8 cellular contexts compared by ENCODE assay signal in the genomic region with DNA sequence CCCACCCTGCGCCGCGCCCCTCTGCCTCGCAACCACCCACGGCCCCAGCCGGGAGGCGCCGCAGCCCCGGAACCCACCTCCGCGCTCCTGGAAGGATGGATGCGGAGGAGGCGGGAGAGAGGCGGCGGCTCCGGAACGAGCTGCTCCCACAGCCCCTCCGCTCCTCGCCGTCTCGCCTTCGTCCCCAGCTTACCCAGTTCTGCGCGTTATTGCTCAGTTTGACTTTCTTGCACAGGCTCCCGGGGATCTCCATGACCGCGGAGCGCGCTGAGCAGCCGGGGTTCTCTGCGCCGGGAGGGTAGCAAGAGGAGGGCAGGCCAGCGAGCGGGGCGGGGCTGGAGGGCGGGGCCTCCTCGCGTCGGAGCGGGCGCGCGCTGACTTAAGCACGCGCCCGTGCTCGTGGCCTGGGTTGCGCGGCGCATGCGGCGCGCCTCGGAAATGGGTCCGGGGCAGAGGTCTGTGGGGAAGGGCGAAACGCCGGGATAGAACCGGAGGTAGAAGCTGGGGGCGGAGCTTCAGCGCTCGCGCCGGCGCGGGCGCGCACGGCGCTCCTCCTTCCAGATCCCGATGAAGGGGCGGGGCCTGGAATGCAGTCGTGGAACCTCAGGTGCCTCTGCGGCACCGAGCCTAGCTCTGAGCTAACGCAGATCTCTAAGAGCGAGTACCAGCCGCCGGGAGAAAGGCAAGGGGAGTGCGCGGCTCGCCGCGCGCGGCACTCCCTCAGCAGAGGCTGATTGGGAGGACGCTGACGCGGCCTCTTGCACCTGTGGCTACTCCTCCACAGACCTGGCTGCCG. TPM values are rescaled to one million over a fixed set of nuclear protein-coding genes. Genes with fewer than 3 reads are reported as not detected.
DNase-seq lines count a peak whose midpoint lies in the region; ATAC-seq and TF ChIP-seq lines count a peak whose summit lies in the region.

A gene (minus strand): TSS at position 308 of the 796 bp plus-strand sequence. CDS start 55 bp downstream, at position 253.

- DNase-seq in Ammon's horn (ENCODE audit: low spot score), result peak; percentile 96
- peak; percentile 91 for DNase-seq in NCI-H460 (ENCODE audit: extremely low read depth, low read depth)
- DNase-seq in activated CD4-positive, CD25-positive, alpha-beta regulatory T cell treated with anti-CD3 and anti-CD28 coated beads, Interleukin-2, amount 50 U/mL, for 72 hours, result peak; percentile 93
- peak; percentile 97 for DNase-seq in cerebellar cortex (ENCODE audit: low spot score)
- DNase-seq in islet precursor cell, result peak; percentile 99
- DNase-seq in stimulated activated CD4-positive, alpha-beta T cell treated with anti-CD3 and anti-CD28 coated beads, Interleukin-12 subunit alpha, Interleukin-12 subunit beta, amount 100 ng/mL, for 4 hours, result peak; percentile 94

- TF ChIP-seq POLR2A in GM19193 (IDR thresholded peaks at IDR 0.05; ENCODE audit: extremely low read depth, insufficient read depth, insufficient read length), result peak; percentile 67

- peak; percentile 91 for ATAC-seq in HG03432 (IDR thresholded peaks at IDR 0.05; ENCODE audit: unreplicated experiment)

RNA-seq across cellular contexts. Expression of the gene that starts here (rescaled TPM):
- 15.2 and 17.2 TPM in 2 replicates for total RNA-seq in NCI-H460 (2014; rRNA removed; shearing (Covaris generic))
- polyA plus RNA-seq in NCI-H460 (2014; cell fraction: nucleus; rRNA removed), result 20.4 and 26.9 TPM in 2 replicates

Comparison
In these comparisons a context has a peak if more than half of its experiments do, and no peak if none do; other contexts are left out.
1. Peak in every context shown above with its lines: DNase-seq and ATAC-seq.